21 cellular contexts compared by ENCODE assay signal in genomic region chr10:104098360-104098925, GRCh38. TPM values are rescaled to one million over a fixed set of nuclear protein-coding genes. Genes with fewer than 3 reads are reported as not detected.
"Had no signal": no experiment of that assay in that cellular context is flagged by ENCODE, and none has a peak within 500 bp of the region (broad histone marks: within the 10 kb centered on the region; RNA-seq: fewer than 3 reads in every experiment).

No MANE protein-coding gene starts in this region.

- H3K4me3 Mint-ChIP-seq: activated CD8-positive, alpha-beta T cell treated with anti-CD3 and anti-CD28 coated beads for 36 hours; activated naive CD8-positive, alpha-beta T cell treated with anti-CD3 and anti-CD28 coated beads, Interleukin-2, amount 10 ng/mL, durations not matched to agents 7 days and 5 days; natural killer cell; stimulated activated naive B cell treated with anti-CD40 and anti-IgM and Interleukin-4, amounts not matched to agents 10 μg/mL and 1 μg/mL and 100 μg/mL, for 72 hours had no signal

- H3K4me3 ChIP-seq: esophagus muscularis mucosa, hepatocyte, lower lobe of right lung, pancreas, upper lobe of right lung had no signal

- H3K4me1 ChIP-seq: lower lobe of right lung, pancreas, upper lobe of right lung had no signal

- FAIRE-seq: bronchial epithelial cell, pancreas had no signal

- H3K4me2 ChIP-seq: hepatocyte had no signal

- H3K9me3 ChIP-seq: lower lobe of right lung, pancreas, upper lobe of right lung had no signal

- H3K4me1 Mint-ChIP-seq: activated naive CD8-positive, alpha-beta T cell treated with anti-CD3 and anti-CD28 coated beads, Interleukin-2, amount 10 ng/mL, durations not matched to agents 7 days and 5 days; natural killer cell; stimulated activated naive B cell treated with anti-CD40 and anti-IgM and Interleukin-4, amounts not matched to agents 10 μg/mL and 1 μg/mL and 100 μg/mL, for 72 hours had no signal

- H2AFZ ChIP-seq: hepatocyte had no signal

- H3K27me3 ChIP-seq: esophagus muscularis mucosa, hepatocyte, pancreas, upper lobe of right lung had no signal

- H3K79me2 ChIP-seq: hepatocyte had no signal

- H3K9me3 Mint-ChIP-seq: natural killer cell had no signal

- H3K36me3 ChIP-seq: esophagus muscularis mucosa, lower lobe of right lung, pancreas, upper lobe of right lung had no signal

- H3K36me3 Mint-ChIP-seq: activated naive CD8-positive, alpha-beta T cell treated with anti-CD3 and anti-CD28 coated beads, Interleukin-2, amount 10 ng/mL, durations not matched to agents 7 days and 5 days; natural killer cell had no signal

- ATAC-seq: activated CD8-positive, alpha-beta T cell treated with anti-CD3 and anti-CD28 coated beads for 36 hours; lower lobe of right lung; natural killer cell; pancreas; sciatic nerve; stimulated activated naive B cell treated with anti-CD40 and anti-IgM and Interleukin-4, amounts not matched to agents 10 μg/mL and 1 μg/mL and 100 μg/mL, for 72 hours; upper lobe of right lung had no signal

- DNase-seq: activated CD4-positive, alpha-beta T cell treated with anti-CD3 and anti-CD28 coated beads for 48 hours; activated CD4-positive, CD25-positive, alpha-beta regulatory T cell; activated CD8-positive, alpha-beta T cell treated with anti-CD3 and anti-CD28 coated beads for 36 hours; activated naive CD4-positive, alpha-beta T cell treated with Interleukin-2 at 50 U/mL for 16 hours; activated naive CD8-positive, alpha-beta T cell treated with anti-CD3 and anti-CD28 coated beads, Interleukin-2, amount 10 ng/mL, durations not matched to agents 7 days and 5 days; activated T-cell treated with anti-CD3 and anti-CD28 coated beads, Interleukin-2, amount 50 U/mL, for 1 hour; anterior cingulate cortex; cerebellar nuclear complex; effector CD4-positive, alpha-beta T cell; islet precursor cell; lower lobe of right lung; natural killer cell; pancreas; stimulated activated naive B cell treated with anti-CD40 and anti-IgM and Interleukin-4, amounts not matched to agents 10 μg/mL and 1 μg/mL and 100 μg/mL, for 72 hours; T-helper 9 cell; upper lobe of right lung had no signal

- H3K27ac Mint-ChIP-seq: activated CD8-positive, alpha-beta T cell treated with anti-CD3 and anti-CD28 coated beads for 36 hours; activated naive CD8-positive, alpha-beta T cell treated with anti-CD3 and anti-CD28 coated beads, Interleukin-2, amount 10 ng/mL, durations not matched to agents 7 days and 5 days; activated T-helper 2 cell treated with anti-CD3 and anti-CD28 coated beads, Interferon-gamma antibody, Interleukin-2, Interleukin-4, amounts not matched to agents 10 μg/mL and 5 μg/mL and 100 μg/mL, durations not matched to agents 14 hours and 24 hours and 36 hours; natural killer cell; stimulated activated naive B cell treated with anti-CD40 and anti-IgM and Interleukin-4, amounts not matched to agents 10 μg/mL and 1 μg/mL and 100 μg/mL, for 72 hours had no signal

- H3K27ac ChIP-seq: esophagus muscularis mucosa, hepatocyte, lower lobe of right lung, pancreas, upper lobe of right lung had no signal

RNA-seq across cellular contexts. Expression of gene COL17A1, which starts 12.8 kb away (rescaled TPM):
- total RNA-seq: activated CD8-positive, alpha-beta T cell treated with anti-CD3 and anti-CD28 coated beads for 36 hours; activated naive CD8-positive, alpha-beta T cell treated with anti-CD3 and anti-CD28 coated beads, Interleukin-2, amount 10 ng/mL, durations not matched to agents 7 days and 5 days; activated T-helper 2 cell treated with anti-CD3 and anti-CD28 coated beads, Interferon-gamma antibody, Interleukin-2, Interleukin-4, amounts not matched to agents 10 μg/mL and 5 μg/mL and 100 μg/mL, durations not matched to agents 14 hours and 24 hours and 36 hours; natural killer cell had no signal
